17 cellular contexts compared by ENCODE assay signal in genomic region chr20:19978511-19979210, GRCh38. TPM values are rescaled to one million over a fixed set of nuclear protein-coding genes. Genes with fewer than 3 reads are reported as not detected.
DNase-seq lines count a peak whose midpoint lies in the region; ATAC-seq and TF ChIP-seq lines count a peak whose summit lies in the region.
"Had no signal": no experiment of that assay in that cellular context is flagged by ENCODE, and none has a peak within 500 bp of the region (broad histone marks: within the 10 kb centered on the region; RNA-seq: fewer than 3 reads in every experiment).

No MANE protein-coding gene starts in this region.

- peaks cover 34 to 100% (median 96%) of the 10 kb centered on the region in 9 donors for H3K4me1 ChIP-seq in heart right ventricle

- POLR2A ChIA-PET in AG04450 (lab: Yijun Ruan, JAX) = no interaction called here

- no peaks in the 10 kb centered on the region for H3K36me3 Mint-ChIP-seq in natural killer cell treated with Interleukin-12 subunit alpha and Interleukin-12 subunit beta and Interleukin-15 and Interleukin-18, amount 100 ng/mL, for 72 hours
- H3K36me3 Mint-ChIP-seq: T-cell had no signal

- ATAC-seq in heart right ventricle = peak in 4 of 8 donors; percentile 14 to 53 (median 38)
- ATAC-seq in natural killer cell treated with Interleukin-12 subunit alpha and Interleukin-12 subunit beta and Interleukin-15 and Interleukin-18, amount 100 ng/mL, for 72 hours = no peak
- ATAC-seq in GM18909 (IDR thresholded peaks at IDR 0.05; ENCODE audit: poor library complexity, unreplicated experiment) = no peak
- ATAC-seq: T-cell had no signal

- TF ChIP-seq CTCF in AG04450 (IDR thresholded peaks at IDR 0.05; ENCODE audit: low read depth, low read length) (no peak), astrocyte of the cerebellum (IDR thresholded peaks at IDR 0.05; ENCODE audit: low read depth, low read length, missing control alignments) (no peak), heart right ventricle (IDR thresholded peaks at IDR 0.05) (no peak), foreskin fibroblast (IDR thresholded peaks at IDR 0.05; ENCODE audit: low read depth, low read length) (no peak)

- H3K4me3 ChIP-seq in AG04450 (ENCODE audit: low read depth, low read length) = peak overlapping the region; percentile 99
- H3K4me3 ChIP-seq in astrocyte of the cerebellum (ENCODE audit: low read depth, low read length) = peak overlapping the region; percentile 6
- peak overlapping the region in 2 of 10 donors; percentile 1 to 63 for H3K4me3 ChIP-seq in heart right ventricle
- peak overlapping the region in 1 of 2 donors; percentile 75 for H3K4me3 ChIP-seq in foreskin fibroblast (ENCODE audit: low read depth in 1 of 2, low read length in 2 of 2)

- no peaks in the 10 kb centered on the region; the same call in 1 of the 2 replicates for H3K9me3 ChIP-seq in AG04450 (ENCODE audit: control insufficient read depth, insufficient read depth, low read length)
- no peaks in the 10 kb centered on the region for H3K9me3 ChIP-seq in heart right ventricle

- DNase-seq in AG04450 (ENCODE audit: low read depth, low spot score) = no peak
- no peak for DNase-seq in astrocyte of the cerebellum (ENCODE audit: low read depth)
- DNase-seq in heart right ventricle = peak; percentile 32 to 66
- peak; percentile 58 for DNase-seq in renal cortical epithelial cell (ENCODE audit: low read depth)
- no peak for DNase-seq in natural killer cell treated with Interleukin-12 subunit alpha and Interleukin-12 subunit beta and Interleukin-15 and Interleukin-18, amount 100 ng/mL, for 72 hours (ENCODE audit: low spot score)
- DNase-seq in foreskin fibroblast = no peak
- no peak for DNase-seq in SIG-M5 (lab: John Stamatoyannopoulos, UW)
- DNase-seq: activated CD4-positive, alpha-beta T cell treated with anti-CD3 and anti-CD28 coated beads, Interleukin-2, amount 10 ng/mL, durations not matched to agents 24 days and 14 days; central memory CD4-positive, alpha-beta T cell; MM.1S; NCI-H774; stimulated activated CD8-positive, alpha-beta memory T cell treated with anti-CD3 and anti-CD28 coated beads, Interleukin-4, amount 100 ng/mL, for 48 hours; T-cell had no signal

- H3K27ac ChIP-seq in AG04450 (ENCODE audit: low read depth, low read length) (no peak overlapping the region), heart right ventricle (peak overlapping the region in 9 of 10 donors; percentile 88 to 96 (median 93))

- no peaks in the 10 kb centered on the region for H3K27me3 ChIP-seq in AG04450 (ENCODE audit: control insufficient read depth, insufficient read depth, low read length)
- no peaks in the 10 kb centered on the region for H3K27me3 ChIP-seq in heart right ventricle

- 45 to 55% methylated on average over 6 of the region's 6 CpGs for WGBS in heart right ventricle, 2 donors

- CTCF ChIA-PET in AG04450 (lab: Charles Lee) = interaction anchor here (1.7 to 3.0 kb wide), 5 partner anchors 8 to 193 kb away, joined by 4 to 15 read pairs (median 10); partner anchors contain the start of gene NAA20

- in situ Hi-C loops in astrocyte of the cerebellum (cut with HindIII; ENCODE audit: low sequenced_read_pairs) = loop anchor here (10.0 kb wide), 1 partner anchor 194 kb away; no protein-coding TSS in a partner anchor

- H3K4me1 Mint-ChIP-seq in natural killer cell treated with Interleukin-12 subunit alpha and Interleukin-12 subunit beta and Interleukin-15 and Interleukin-18, amount 100 ng/mL, for 72 hours (ENCODE audit: low read depth in 2 of 2) = peaks cover 0 to 4% of the 10 kb centered on the region in 2 donors

- peaks cover 0 to 80% (median 0%) of the 10 kb centered on the region in 9 donors for H3K36me3 ChIP-seq in heart right ventricle

- no peaks in the 10 kb centered on the region for H3K9me3 Mint-ChIP-seq in natural killer cell treated with Interleukin-12 subunit alpha and Interleukin-12 subunit beta and Interleukin-15 and Interleukin-18, amount 100 ng/mL, for 72 hours
- H3K9me3 Mint-ChIP-seq: activated CD4-positive, alpha-beta T cell treated with anti-CD3 and anti-CD28 coated beads, Interleukin-2, amount 10 ng/mL, durations not matched to agents 24 days and 14 days; activated T-helper 2 cell treated with anti-CD3 and anti-CD28 coated beads, Interferon-gamma antibody, Interleukin-2, Interleukin-4, amounts not matched to agents 10 μg/mL and 5 μg/mL and 100 μg/mL, durations not matched to agents 14 hours and 24 hours and 36 hours; mesothelial cell of epicardium had no signal

- intact Hi-C loops in heart right ventricle (cut with DNase I) = loop anchor here in 5 of 10 donors (5.0 to 10.0 kb wide), 6 partner anchors 36 to 284 kb away; partner anchors contain the start of gene RIN2 (in 1 of the 5)

- peaks cover 6 to 7% of the 10 kb centered on the region in 2 donors for H3K27me3 Mint-ChIP-seq in natural killer cell treated with Interleukin-12 subunit alpha and Interleukin-12 subunit beta and Interleukin-15 and Interleukin-18, amount 100 ng/mL, for 72 hours

- H3K27ac Mint-ChIP-seq in natural killer cell treated with Interleukin-12 subunit alpha and Interleukin-12 subunit beta and Interleukin-15 and Interleukin-18, amount 100 ng/mL, for 72 hours = no peak overlapping the region
- H3K27ac Mint-ChIP-seq: activated CD4-positive, alpha-beta T cell treated with anti-CD3 and anti-CD28 coated beads, Interleukin-2, amount 10 ng/mL, durations not matched to agents 24 days and 14 days; activated T-helper 2 cell treated with anti-CD3 and anti-CD28 coated beads, Interferon-gamma antibody, Interleukin-2, Interleukin-4, amounts not matched to agents 10 μg/mL and 5 μg/mL and 100 μg/mL, durations not matched to agents 14 hours and 24 hours and 36 hours; B cell; T-cell had no signal

- no peak overlapping the region for H3K4me3 Mint-ChIP-seq in natural killer cell treated with Interleukin-12 subunit alpha and Interleukin-12 subunit beta and Interleukin-15 and Interleukin-18, amount 100 ng/mL, for 72 hours
- H3K4me3 Mint-ChIP-seq: activated CD4-positive, alpha-beta T cell treated with anti-CD3 and anti-CD28 coated beads, Interleukin-2, amount 10 ng/mL, durations not matched to agents 24 days and 14 days; B cell; mesothelial cell of epicardium; T-cell had no signal

RNA-seq across cellular contexts. Expression of gene NAA20, which starts 38.5 kb away (rescaled TPM):
- 59.6 and 85.1 TPM in 2 replicates for polyA plus RNA-seq in AG04450 (2011; rRNA removed)
- polyA minus RNA-seq in AG04450 (2011; rRNA and poly(A)+ RNA removed) = 15.6 and 23.1 TPM in 2 replicates
- 10 to 100 TPM; 53.7 to 68.0 (median 62.5) TPM for total RNA-seq in heart right ventricle
- 10 to 100 TPM; 96.4 to 98.1 TPM for polyA plus RNA-seq in heart right ventricle
- total RNA-seq in renal cortical epithelial cell = 49.1 and 57.0 TPM in 2 replicates
- 10 to 100 TPM; 62.4 to 75.8 TPM for total RNA-seq in natural killer cell treated with Interleukin-12 subunit alpha and Interleukin-12 subunit beta and Interleukin-15 and Interleukin-18, amount 100 ng/mL, for 72 hours

Comparison
In these comparisons a context has a peak if more than half of its experiments do, and no peak if none do; other contexts are left out.
1. DNase-seq: peak in heart right ventricle (2 of 2) and renal cortical epithelial cell (single experiment); none in AG04450 (single experiment), astrocyte of the cerebellum (single experiment), natural killer cell treated with Interleukin-12 subunit alpha and Interleukin-12 subunit beta and Interleukin-15 and Interleukin-18, amount 100 ng/mL, for 72 hours (single experiment), foreskin fibroblast (0 of 2) and SIG-M5 (single experiment).